ENCODE assay signal across 15 cellular contexts in genomic region chr9:93305497-93306020, GRCh38.
DNase-seq lines count a peak whose midpoint lies in the region; TF ChIP-seq lines count a peak whose summit lies in the region.
"Had no signal": no experiment of that assay in that cellular context is flagged by ENCODE, and none has a peak within 500 bp of the region (broad histone marks: within the 10 kb centered on the region; RNA-seq: fewer than 3 reads in every experiment).

No MANE protein-coding gene starts in this region.

- H3T11ph ChIP-seq in H9 (ENCODE audit: low read length): no peak overlapping the region

- H2AFZ ChIP-seq in H9 (ENCODE audit: low read length): no peak overlapping the region
- no peak overlapping the region for H2AFZ ChIP-seq in OCI-LY7 (ENCODE audit: low read length)

- H3K9me3 Mint-ChIP-seq in H9 (no peaks in the 10 kb centered on the region), progenitor cell of endocrine pancreas (ENCODE audit: low read depth) (no peaks in the 10 kb centered on the region)
- H3K9me3 Mint-ChIP-seq: activated T-cell treated with anti-CD3 and anti-CD28 coated beads, Interleukin-2, amount 50 U/mL, for 72 hours; naive thymus-derived CD8-positive, alpha-beta T cell had no signal

- H4K8ac ChIP-seq in H9 (replicated peaks; ENCODE audit: insufficient read length, low read depth, low read length): no peak overlapping the region

- H3K9me3 ChIP-seq in H9 (ENCODE audit: control insufficient read depth, low read depth, low read length): no peaks in the 10 kb centered on the region
- no peaks in the 10 kb centered on the region for H3K9me3 ChIP-seq in OCI-LY7 (ENCODE audit: low read length)
- H3K9me3 ChIP-seq: gastroesophageal sphincter had no signal

- intact Hi-C loops in OCI-LY7 (cut with micrococcal nuclease; ENCODE audit: unreplicated experiment): no loop called here

- peaks cover 8% of the 10 kb centered on the region; the same call in 1 of the 2 replicates for H3K36me3 ChIP-seq in OCI-LY7 (ENCODE audit: insufficient read depth, low read length)

- H3K4me3 Mint-ChIP-seq in H9: no peak overlapping the region
- no peak overlapping the region for H3K4me3 Mint-ChIP-seq in progenitor cell of endocrine pancreas (ENCODE audit: low read depth)
- H3K4me3 Mint-ChIP-seq: activated T-cell treated with anti-CD3 and anti-CD28 coated beads, Interleukin-2, amount 50 U/mL, for 72 hours; naive thymus-derived CD8-positive, alpha-beta T cell had no signal

- H2BK12ac ChIP-seq in H9 (ENCODE audit: insufficient read length, low read depth, low read length): no peak overlapping the region

- DNase-seq in NCI-H2107 treated with DMSO at 0.1 percent for 48 hours (lab: John Stamatoyannopoulos, UW; ENCODE audit: unreplicated experiment): peak; percentile 48
- no peak for DNase-seq in NCI-H2107 (lab: John Stamatoyannopoulos, UW)
- peak; percentile 24 for DNase-seq in H9
- peak; percentile 37 for DNase-seq in ecto neural progenitor cell (ENCODE audit: low spot score)
- DNase-seq in pons (ENCODE audit: low spot score): peak; percentile 22
- no peak for DNase-seq in OCI-LY7 (ENCODE audit: low spot score)
- DNase-seq in progenitor cell of endocrine pancreas (ENCODE audit: low spot score, unreplicated experiment): no peak
- DNase-seq in NCI-H187 (lab: John Stamatoyannopoulos, UW): no peak
- DNase-seq: activated T-cell treated with anti-CD3 and anti-CD28 coated beads, Interleukin-2, amount 50 U/mL, for 72 hours; effector memory CD4-positive, alpha-beta T cell; NCI-H1417 treated with DMSO at 0.1 percent for 48 hours; RPMI8226; stimulated activated CD4-positive, alpha-beta T cell treated with anti-CD3 and anti-CD28 coated beads, Interleukin-12 subunit alpha, Interleukin-12 subunit beta, amount 100 ng/mL, for 4 hours had no signal

- H3K56ac ChIP-seq in H9 (ENCODE audit: insufficient read length, low read depth, low read length): no peak overlapping the region

- no peak overlapping the region for H4K5ac ChIP-seq in H9 (ENCODE audit: insufficient read length, low read depth, low read length)

- H3K9me2 ChIP-seq in OCI-LY7 (ENCODE audit: insufficient read depth, low read length): no peaks in the 10 kb centered on the region

- no peak overlapping the region for H3K23ac ChIP-seq in H9 (ENCODE audit: insufficient read length, low read depth, low read length)

- TF ChIP-seq CTCF in H9 (conservative IDR thresholded peaks at IDR 0.05) (no peak), OCI-LY7 (conservative IDR thresholded peaks at IDR 0.05; ENCODE audit: low read length) (no peak), progenitor cell of endocrine pancreas (IDR thresholded peaks at IDR 0.05; ENCODE audit: unreplicated experiment) (no peak)

- no peak overlapping the region for H2BK20ac ChIP-seq in H9 (ENCODE audit: low read depth, low read length, poor library complexity, severe bottlenecking)

- peaks cover 2 to 6% (median 2%) of the 10 kb centered on the region in 3 experiments; a peak in 5 of 7 replicates for H3K36me3 Mint-ChIP-seq in H9 (ENCODE audit: insufficient read depth in 1 of 3, low read depth in 3 of 3)
- H3K36me3 Mint-ChIP-seq in progenitor cell of endocrine pancreas (ENCODE audit: insufficient read depth): peaks cover 11% of the 10 kb centered on the region
- H3K36me3 Mint-ChIP-seq: naive thymus-derived CD8-positive, alpha-beta T cell had no signal

- CTCF ChIA-PET in OCI-LY7 (lab: Charles Lee; ENCODE audit: unreplicated experiment): interaction anchor here (1.0 kb wide), 1 partner anchor 44 kb away, joined by 5 read pairs; no protein-coding TSS in a partner anchor

- H3K27ac Mint-ChIP-seq in H9: no peak overlapping the region
- no peak overlapping the region for H3K27ac Mint-ChIP-seq in progenitor cell of endocrine pancreas
- H3K27ac Mint-ChIP-seq: activated T-cell treated with anti-CD3 and anti-CD28 coated beads, Interleukin-2, amount 50 U/mL, for 72 hours had no signal

- H3K4me1 ChIP-seq in H9 (ENCODE audit: insufficient read depth, low read length) (no peaks in the 10 kb centered on the region), OCI-LY7 (ENCODE audit: insufficient read depth, low read length, poor library complexity, severe bottlenecking) (peaks cover 38% of the 10 kb centered on the region)

- no peak overlapping the region for H3K4ac ChIP-seq in H9 (ENCODE audit: low read depth, low read length)

- H3K27me3 Mint-ChIP-seq in H9 (ENCODE audit: low read depth) (no peaks in the 10 kb centered on the region; the same call in 1 of the 2 replicates), progenitor cell of endocrine pancreas (no peaks in the 10 kb centered on the region)

- no TSS peak for BruUV-seq in OCI-LY7 (replicated peaks; lab: Mats Ljungman, UMichigan)

- no peak overlapping the region for H3K4me3 ChIP-seq in OCI-LY7 (ENCODE audit: low read depth, low read length, poor library complexity, severe bottlenecking)
- H3K4me3 ChIP-seq: gastroesophageal sphincter had no signal

- H3K9ac ChIP-seq in H9 (ENCODE audit: extremely low read depth, insufficient read length, low read length): no peak overlapping the region

- H2BK5ac ChIP-seq in H9 (ENCODE audit: insufficient read length, low read length): no peak overlapping the region

- H3K27me3 ChIP-seq in H9 (ENCODE audit: insufficient read depth, low read length): no peaks in the 10 kb centered on the region
- H3K27me3 ChIP-seq: gastroesophageal sphincter had no signal

- H3K4me1 Mint-ChIP-seq in H9 (peaks cover 8 to 9% of the 10 kb centered on the region in 2 experiments), progenitor cell of endocrine pancreas (ENCODE audit: low read depth) (no peaks in the 10 kb centered on the region)

- H3K79me2 ChIP-seq in H9 (ENCODE audit: insufficient read depth, low read length) (no peaks in the 10 kb centered on the region), OCI-LY7 (ENCODE audit: insufficient read depth, low read depth, low read length) (no peaks in the 10 kb centered on the region)

- POLR2A ChIA-PET in OCI-LY7 (lab: Charles Lee): interaction anchor here (0.5 to 0.6 kb wide), 2 partner anchors 43 to 421 kb away, joined by 3 read pairs; no protein-coding TSS in a partner anchor

- no peak overlapping the region; the same call in 1 of the 2 replicates for H3K14ac ChIP-seq in H9 (ENCODE audit: insufficient read depth, low read length)

- no peak overlapping the region for H2BK15ac ChIP-seq in H9 (ENCODE audit: low read depth, low read length)

- H4K20me1 ChIP-seq in H9 (ENCODE audit: control insufficient read depth, insufficient read depth, insufficient read length) (no peaks in the 10 kb centered on the region), OCI-LY7 (ENCODE audit: insufficient read depth, low read length) (no peaks in the 10 kb centered on the region)

- no peak overlapping the region for H2AK5ac ChIP-seq in H9 (ENCODE audit: insufficient read length, low read length)

- no peak overlapping the region for H3K27ac ChIP-seq in H9 (ENCODE audit: insufficient read length, low read depth, low read length)
- no peak overlapping the region for H3K27ac ChIP-seq in OCI-LY7 (ENCODE audit: low read depth, low read length, poor library complexity, severe bottlenecking)
- H3K27ac ChIP-seq: gastroesophageal sphincter had no signal

- H2BK120ac ChIP-seq in H9 (ENCODE audit: low read depth, low read length, poor library complexity, severe bottlenecking): no peak overlapping the region

- no peak overlapping the region for H4K91ac ChIP-seq in H9 (ENCODE audit: insufficient read length, low read depth, low read length)

- H3K18ac ChIP-seq in H9 (ENCODE audit: insufficient read length, low read depth, low read length): no peak overlapping the region

- no peaks in the 10 kb centered on the region for H3K79me1 ChIP-seq in H9 (ENCODE audit: insufficient read depth, low read depth, low read length, poor library complexity, severe bottlenecking)

- no CpG with 5 or more reads among the region's 15 CpGs for WGBS in H9 (ENCODE audit: extremely low coverage, insufficient read length, low lambda C conversion rate)

- H3K4me2 ChIP-seq in H9 (ENCODE audit: insufficient read depth, insufficient read length, low read length): no peak overlapping the region
- no peak overlapping the region for H3K4me2 ChIP-seq in OCI-LY7 (ENCODE audit: low read length)

- no peaks in the 10 kb centered on the region for H3K23me2 ChIP-seq in H9 (ENCODE audit: insufficient read length, low read depth, low read length, poor library complexity, severe bottlenecking)

Comparison
In these comparisons a context has a peak if more than half of its experiments do, and no peak if none do; other contexts are left out.
1. DNase-seq: peak in NCI-H2107 treated with DMSO at 0.1 percent for 48 hours (single experiment), H9 (single experiment), ecto neural progenitor cell (single experiment) and pons (single experiment); none in NCI-H2107 (single experiment), OCI-LY7 (single experiment), progenitor cell of endocrine pancreas (single experiment) and NCI-H187 (0 of 2).